16 cellular contexts compared by ENCODE assay signal in genomic region chr11:84923489-84923888, GRCh38.
"Had no signal": no experiment of that assay in that cellular context is flagged by ENCODE, and none has a peak within 500 bp of the region (broad histone marks: within the 10 kb centered on the region; RNA-seq: fewer than 3 reads in every experiment).

No MANE protein-coding gene starts in this region.

- H3K4me3 ChIP-seq: lower lobe of right lung, suprapubic skin had no signal

- H3K27me3 ChIP-seq: neutrophil, sigmoid colon, suprapubic skin had no signal

- H3K9me3 ChIP-seq: lower lobe of right lung, neutrophil, sigmoid colon, suprapubic skin had no signal

- H3K27ac Mint-ChIP-seq: activated CD8-positive, alpha-beta T cell treated with anti-CD3 and anti-CD28 coated beads for 36 hours; activated naive CD8-positive, alpha-beta T cell treated with anti-CD3 and anti-CD28 coated beads, Interleukin-2, amount 10 ng/mL, durations not matched to agents 7 days and 5 days; progenitor cell of endocrine pancreas had no signal

- FAIRE-seq: bronchial epithelial cell, colon, frontal cortex had no signal

- H3K36me3 ChIP-seq: lower lobe of right lung, neutrophil, sigmoid colon, suprapubic skin had no signal

- H3K4me1 ChIP-seq: lower lobe of right lung had no signal

- H3K27me3 Mint-ChIP-seq: activated CD8-positive, alpha-beta T cell treated with anti-CD3 and anti-CD28 coated beads for 36 hours had no signal

- H3K4me3 Mint-ChIP-seq: activated CD8-positive, alpha-beta T cell treated with anti-CD3 and anti-CD28 coated beads for 36 hours; activated naive CD8-positive, alpha-beta T cell treated with anti-CD3 and anti-CD28 coated beads, Interleukin-2, amount 10 ng/mL, durations not matched to agents 7 days and 5 days had no signal

- H3K4me1 Mint-ChIP-seq: activated naive CD8-positive, alpha-beta T cell treated with anti-CD3 and anti-CD28 coated beads, Interleukin-2, amount 10 ng/mL, durations not matched to agents 7 days and 5 days had no signal

- H3K27ac ChIP-seq: lower lobe of right lung, neutrophil, sigmoid colon, suprapubic skin had no signal

- DNase-seq: activated CD8-positive, alpha-beta memory T cell treated with anti-CD3 and anti-CD28 coated beads, Interleukin-2, amount 50 U/mL, for 4 hours; activated CD8-positive, alpha-beta T cell treated with anti-CD3 and anti-CD28 coated beads for 36 hours; activated naive CD8-positive, alpha-beta T cell treated with anti-CD3 and anti-CD28 coated beads, Interleukin-2, amount 10 ng/mL, durations not matched to agents 7 days and 5 days; effector CD4-positive, alpha-beta T cell; kidney glomerular epithelial cell; lower lobe of right lung; naive B cell; sigmoid colon; stimulated activated CD4-positive, alpha-beta T cell treated with anti-CD3 and anti-CD28 coated beads, Interleukin-2, amount 100 ng/mL, for 24 hours; stimulated activated naive CD4-positive, alpha-beta T cell treated with Interleukin-2 at 50 U/mL for 16 hours had no signal

- H3K36me3 Mint-ChIP-seq: activated naive CD8-positive, alpha-beta T cell treated with anti-CD3 and anti-CD28 coated beads, Interleukin-2, amount 10 ng/mL, durations not matched to agents 7 days and 5 days; naive B cell had no signal

- H3K9me3 Mint-ChIP-seq: activated naive CD8-positive, alpha-beta T cell treated with anti-CD3 and anti-CD28 coated beads, Interleukin-2, amount 10 ng/mL, durations not matched to agents 7 days and 5 days had no signal
